ENCODE assay signal across 20 cellular contexts in genomic region chr16:2967211-2967631, GRCh38. TPM values are rescaled to one million over a fixed set of nuclear protein-coding genes. Genes with fewer than 3 reads are reported as not detected.
DNase-seq lines count a peak whose midpoint lies in the region; ATAC-seq and TF ChIP-seq lines count a peak whose summit lies in the region.
"Had no signal": no experiment of that assay in that cellular context is flagged by ENCODE, and none has a peak within 500 bp of the region (broad histone marks: within the 10 kb centered on the region; RNA-seq: fewer than 3 reads in every experiment).

No MANE protein-coding gene starts in this region.

- TF ChIP-seq CTCF in heart left ventricle (IDR thresholded peaks at IDR 0.05) (no peak), esophagus muscularis mucosa (IDR thresholded peaks at IDR 0.05) (no peak), suprapubic skin (IDR thresholded peaks at IDR 0.05) (no peak), mesothelial cell of epicardium (IDR thresholded peaks at IDR 0.05; ENCODE audit: unreplicated experiment) (no peak)

- no peaks in the 10 kb centered on the region for H3K9me3 ChIP-seq in heart left ventricle
- H3K9me3 ChIP-seq in esophagus muscularis mucosa = no peaks in the 10 kb centered on the region
- H3K9me3 ChIP-seq in suprapubic skin = no peaks in the 10 kb centered on the region
- H3K9me3 ChIP-seq: A549, vagina had no signal

- peaks cover 13% of the 10 kb centered on the region for H3K27me3 Mint-ChIP-seq in mesothelial cell of epicardium (ENCODE audit: low read depth)

- TF ChIP-seq EP300 in esophagus muscularis mucosa (IDR thresholded peaks at IDR 0.05) = no peak
- no peak for TF ChIP-seq EP300 in suprapubic skin (IDR thresholded peaks at IDR 0.05)

- no peak overlapping the region for H3K27ac Mint-ChIP-seq in mesothelial cell of epicardium
- H3K27ac Mint-ChIP-seq: naive thymus-derived CD4-positive, alpha-beta T cell; stimulated activated naive CD8-positive, alpha-beta T cell treated with anti-CD3 and anti-CD28 coated beads, Interleukin-15, amount 100 ng/mL, for 72 hours; T-cell had no signal

- H3K36me3 ChIP-seq in heart left ventricle (peaks cover 0 to 5% (median 0%) of the 10 kb centered on the region in 9 donors), esophagus muscularis mucosa (no peaks in the 10 kb centered on the region), suprapubic skin (no peaks in the 10 kb centered on the region)
- H3K36me3 ChIP-seq: vagina had no signal

- H3K4me3 ChIP-seq in heart left ventricle = peak overlapping the region in 9 of 12 donors; percentile 3 to 39 (median 30)
- peak overlapping the region; percentile 22 to 49 (median 30) for H3K4me3 ChIP-seq in esophagus muscularis mucosa
- peak overlapping the region; percentile 36 for H3K4me3 ChIP-seq in suprapubic skin
- H3K4me3 ChIP-seq: A549, lung had no signal

- no peak overlapping the region for H3K27ac ChIP-seq in heart left ventricle
- no peak overlapping the region for H3K27ac ChIP-seq in esophagus muscularis mucosa (replicated peaks in 1 of 4)
- H3K27ac ChIP-seq in suprapubic skin = no peak overlapping the region
- H3K27ac ChIP-seq: A549, vagina had no signal

- H3K9me3 Mint-ChIP-seq in mesothelial cell of epicardium = no peaks in the 10 kb centered on the region
- H3K9me3 Mint-ChIP-seq: CD8-positive, alpha-beta memory T cell; stimulated activated naive CD8-positive, alpha-beta T cell treated with anti-CD3 and anti-CD28 coated beads, Interleukin-15, amount 100 ng/mL, for 72 hours; T-cell had no signal

- H3K36me3 Mint-ChIP-seq in mesothelial cell of epicardium = peaks cover under 1% of the 10 kb centered on the region
- H3K36me3 Mint-ChIP-seq: CD8-positive, alpha-beta memory T cell; T-cell had no signal

- DNase-seq in heart left ventricle (peak in 1 of 5 donors; percentile 58), left cardiac atrium (no peak), esophagus muscularis mucosa (ENCODE audit: extremely low spot score) (no peak), suprapubic skin (ENCODE audit: low spot score in 2 of 2) (no peak), nucleus accumbens (lab: John Stamatoyannopoulos, UW) (no peak), mesothelial cell of epicardium (ENCODE audit: low spot score in 2 of 2, unreplicated experiment in 2 of 2) (no peak)
- DNase-seq: activated CD4-positive, CD25-positive, alpha-beta regulatory T cell; activated gamma-delta T cell; amniotic stem cell; NCI-H187 treated with DMSO at 0.1 percent for 48 hours; NCI-H446 treated with DMSO at 0.1 percent for 48 hours had no signal

- H3K4me1 ChIP-seq in heart left ventricle (peaks cover 6 to 71% (median 51%) of the 10 kb centered on the region in 12 donors), esophagus muscularis mucosa (peaks cover 55 to 78% (median 75%) of the 10 kb centered on the region in 4 donors), suprapubic skin (peaks cover 82% of the 10 kb centered on the region)

- peaks cover 58 to 63% (median 60%) of the 10 kb centered on the region in 9 donors for H3K27me3 ChIP-seq in heart left ventricle
- H3K27me3 ChIP-seq in esophagus muscularis mucosa = peaks cover 26 to 67% (median 61%) of the 10 kb centered on the region in 4 donors
- H3K27me3 ChIP-seq in suprapubic skin = peaks cover 58% of the 10 kb centered on the region

- WGBS in heart left ventricle, 4 donors = 9 to 23% (median 13%) methylated on average over 11 to 51 of the region's 51 CpGs
- no CpG with 5 or more reads among the region's 51 CpGs for WGBS in esophagus muscularis mucosa
- WGBS in suprapubic skin = no CpG with 5 or more reads among the region's 51 CpGs

- peaks cover 17% of the 10 kb centered on the region for H3K4me1 Mint-ChIP-seq in mesothelial cell of epicardium

- ATAC-seq in heart left ventricle = no peak
- no peak for ATAC-seq in left cardiac atrium
- ATAC-seq: A549; naive thymus-derived CD4-positive, alpha-beta T cell; stimulated activated naive CD8-positive, alpha-beta T cell treated with anti-CD3 and anti-CD28 coated beads, Interleukin-15, amount 100 ng/mL, for 72 hours; T-cell had no signal

- intact Hi-C loops in heart left ventricle (cut with DNase I) (loop anchor here in 1 of 10 donors (10.0 kb wide), 1 partner anchor 92 kb away; no protein-coding TSS in a partner anchor), left cardiac atrium (cut with DNase I) (no loop called here), esophagus muscularis mucosa (cut with DNase I) (no loop called here)

- TF ChIP-seq POLR2A in heart left ventricle (IDR thresholded peaks at IDR 0.05) = no peak
- TF ChIP-seq POLR2A in esophagus muscularis mucosa (IDR thresholded peaks at IDR 0.05; ENCODE audit: low read depth) = no peak
- TF ChIP-seq POLR2A in suprapubic skin (IDR thresholded peaks at IDR 0.05) = no peak

- H3K4me3 Mint-ChIP-seq in mesothelial cell of epicardium = no peak overlapping the region

RNA-seq across cellular contexts. Expression of gene PAQR4, which starts 1.9 kb away (rescaled TPM):
- total RNA-seq in heart left ventricle = 10 to 100 TPM in 1 of 9 donors, 1 to 10 TPM in 8; 6.9 to 16.3 (median 9.0) TPM
- polyA plus RNA-seq in heart left ventricle = 10 to 100 TPM in 1 of 2 donors, 1 to 10 TPM in 1; 8.1 to 15.2 TPM
- total RNA-seq in left cardiac atrium = 10 to 100 TPM in 1 of 2 donors, 1 to 10 TPM in 1; 5.8 to 10.1 TPM
- 1 to 10 TPM; 2.2 to 7.5 (median 4.7) TPM for total RNA-seq in esophagus muscularis mucosa
- total RNA-seq in suprapubic skin = 10 to 100 TPM in 3 of 4 donors, 1 to 10 TPM in 1; 4.7 to 19.2 (median 14.1) TPM
- 8.1 to 10.1 TPM (median 8.9 TPM) in 3 replicates for total RNA-seq in mesothelial cell of epicardium

RNA-seq across cellular contexts. Expression of gene KREMEN2, which starts 3.1 kb away (rescaled TPM):
- total RNA-seq in heart left ventricle (under 1 TPM in 1 of 9 donors, not detected in 8; 0.27 TPM), left cardiac atrium (not detected), esophagus muscularis mucosa (under 1 TPM in 1 of 4 donors, not detected in 3; 0.13 TPM), suprapubic skin (1 to 10 TPM; 1.0 to 4.2 (median 3.9) TPM), mesothelial cell of epicardium (27.3 to 30.5 TPM (median 29.1 TPM) in 3 replicates)
- polyA plus RNA-seq in heart left ventricle = not detected
- total RNA-seq: CD8-positive, alpha-beta memory T cell; naive thymus-derived CD4-positive, alpha-beta T cell; pulmonary artery endothelial cell; vagina had no signal
- polyA plus RNA-seq: CD8-positive, alpha-beta memory T cell; naive thymus-derived CD4-positive, alpha-beta T cell had no signal

RNA-seq across cellular contexts. Expression of gene PKMYT1, which starts 13.0 kb away (rescaled TPM):
- total RNA-seq in heart left ventricle = 10 to 100 TPM in 1 of 9 donors, 1 to 10 TPM in 4, under 1 TPM in 4; 0.72 to 11.9 (median 1.2) TPM
- polyA plus RNA-seq in heart left ventricle = 1 to 10 TPM; 1.3 to 2.5 TPM
- 1 to 10 TPM in 1 of 2 donors, under 1 TPM in 1; 0.97 to 2.9 TPM for total RNA-seq in left cardiac atrium
- total RNA-seq in esophagus muscularis mucosa = 1 to 10 TPM in 1 of 4 donors, under 1 TPM in 1, not detected in 2; 0.57 to 2.5 TPM
- 1 to 10 TPM; 1.9 to 6.4 (median 4.7) TPM for total RNA-seq in suprapubic skin
- 21.1 to 22.0 TPM (median 21.8 TPM) in 3 replicates for total RNA-seq in mesothelial cell of epicardium
- polyA plus RNA-seq: naive thymus-derived CD4-positive, alpha-beta T cell had no signal

RNA-seq across cellular contexts. Expression of gene CLDN9, which starts 45.5 kb away (rescaled TPM):
- total RNA-seq in heart left ventricle = 1 to 10 TPM in 2 of 9 donors, under 1 TPM in 7; 0.13 to 2.0 (median 0.75) TPM
- 1 to 10 TPM in 1 of 2 donors, under 1 TPM in 1; 0.62 to 1.7 TPM for polyA plus RNA-seq in heart left ventricle
- under 1 TPM; 0.24 TPM for total RNA-seq in left cardiac atrium
- total RNA-seq in esophagus muscularis mucosa = under 1 TPM in 3 of 4 donors, not detected in 1; 0.17 to 0.42 (median 0.32) TPM
- total RNA-seq in suprapubic skin = not detected
- 5.4 to 5.7 TPM (median 5.4 TPM) in 3 replicates for total RNA-seq in mesothelial cell of epicardium
- total RNA-seq: CD8-positive, alpha-beta memory T cell; fibroblast of villous mesenchyme; pulmonary artery endothelial cell; vagina had no signal
- polyA plus RNA-seq: CD8-positive, alpha-beta memory T cell; naive thymus-derived CD4-positive, alpha-beta T cell had no signal

RNA-seq across cellular contexts. Expression of gene CLDN6, which starts 50.8 kb away (rescaled TPM):
- total RNA-seq in heart left ventricle (not detected), left cardiac atrium (not detected), esophagus muscularis mucosa (not detected), suprapubic skin (not detected), mesothelial cell of epicardium (257 to 267 TPM (median 260 TPM) in 3 replicates)
- polyA plus RNA-seq in heart left ventricle = under 1 TPM in 1 of 2 donors, not detected in 1; 0.04 TPM
- total RNA-seq: CD8-positive, alpha-beta memory T cell; fibroblast of villous mesenchyme; naive thymus-derived CD4-positive, alpha-beta T cell; pulmonary artery endothelial cell; vagina had no signal
- polyA plus RNA-seq: CD8-positive, alpha-beta memory T cell; naive thymus-derived CD4-positive, alpha-beta T cell had no signal
